In the genomic region with DNA sequence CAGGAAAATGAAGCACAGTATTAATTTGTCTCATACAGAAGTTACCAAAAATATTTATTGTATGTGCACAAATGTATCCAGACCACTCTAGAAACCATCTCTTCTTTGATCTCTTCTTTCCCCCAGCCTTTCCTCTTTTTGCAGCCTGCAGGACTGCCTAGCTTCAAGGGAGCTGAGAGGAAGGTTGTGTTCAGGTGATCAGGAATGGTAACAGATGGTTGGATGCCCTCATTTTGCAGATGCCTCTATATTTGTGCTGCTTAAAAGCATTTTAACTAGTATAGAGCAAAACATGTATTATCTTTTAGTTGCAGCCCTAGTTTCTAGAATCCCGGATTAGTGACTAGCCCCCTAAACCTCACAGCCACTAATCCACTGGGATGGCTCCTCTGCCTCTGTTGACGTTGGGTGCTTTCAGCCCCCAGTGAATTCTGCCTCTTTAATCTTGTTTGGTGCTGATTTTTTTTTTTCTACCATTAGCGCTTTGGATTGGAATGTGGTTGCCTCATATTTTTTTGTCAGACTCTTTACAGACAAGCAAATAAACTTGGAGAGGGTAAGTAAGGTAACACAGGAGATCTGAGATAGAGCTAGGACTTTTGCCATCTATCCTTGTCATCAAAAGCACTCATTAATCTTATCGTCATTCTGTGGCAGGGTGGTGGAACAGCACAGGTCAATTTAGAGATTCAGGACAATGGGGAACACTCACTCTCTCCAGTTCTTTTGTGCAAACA, we compare ENCODE assay signal across 3 cellular contexts.
A peak's percentile ranks its signal among the peaks of the same experiment; 100 is the strongest.
TF ChIP-seq lines count a peak whose summit lies in the region.

No MANE protein-coding gene starts in this region.

TF ChIP-seq in liver, 16 proteins besides CTCF, POLR2A, EP300 and RAD21:
- TF ChIP-seq ATF3 (IDR thresholded peaks at IDR 0.05) = no peak
- no peak for TF ChIP-seq YY1 (IDR thresholded peaks at IDR 0.05)
- TF ChIP-seq FOXA1 (IDR thresholded peaks at IDR 0.05) = no peak
- TF ChIP-seq, protein P1, sequence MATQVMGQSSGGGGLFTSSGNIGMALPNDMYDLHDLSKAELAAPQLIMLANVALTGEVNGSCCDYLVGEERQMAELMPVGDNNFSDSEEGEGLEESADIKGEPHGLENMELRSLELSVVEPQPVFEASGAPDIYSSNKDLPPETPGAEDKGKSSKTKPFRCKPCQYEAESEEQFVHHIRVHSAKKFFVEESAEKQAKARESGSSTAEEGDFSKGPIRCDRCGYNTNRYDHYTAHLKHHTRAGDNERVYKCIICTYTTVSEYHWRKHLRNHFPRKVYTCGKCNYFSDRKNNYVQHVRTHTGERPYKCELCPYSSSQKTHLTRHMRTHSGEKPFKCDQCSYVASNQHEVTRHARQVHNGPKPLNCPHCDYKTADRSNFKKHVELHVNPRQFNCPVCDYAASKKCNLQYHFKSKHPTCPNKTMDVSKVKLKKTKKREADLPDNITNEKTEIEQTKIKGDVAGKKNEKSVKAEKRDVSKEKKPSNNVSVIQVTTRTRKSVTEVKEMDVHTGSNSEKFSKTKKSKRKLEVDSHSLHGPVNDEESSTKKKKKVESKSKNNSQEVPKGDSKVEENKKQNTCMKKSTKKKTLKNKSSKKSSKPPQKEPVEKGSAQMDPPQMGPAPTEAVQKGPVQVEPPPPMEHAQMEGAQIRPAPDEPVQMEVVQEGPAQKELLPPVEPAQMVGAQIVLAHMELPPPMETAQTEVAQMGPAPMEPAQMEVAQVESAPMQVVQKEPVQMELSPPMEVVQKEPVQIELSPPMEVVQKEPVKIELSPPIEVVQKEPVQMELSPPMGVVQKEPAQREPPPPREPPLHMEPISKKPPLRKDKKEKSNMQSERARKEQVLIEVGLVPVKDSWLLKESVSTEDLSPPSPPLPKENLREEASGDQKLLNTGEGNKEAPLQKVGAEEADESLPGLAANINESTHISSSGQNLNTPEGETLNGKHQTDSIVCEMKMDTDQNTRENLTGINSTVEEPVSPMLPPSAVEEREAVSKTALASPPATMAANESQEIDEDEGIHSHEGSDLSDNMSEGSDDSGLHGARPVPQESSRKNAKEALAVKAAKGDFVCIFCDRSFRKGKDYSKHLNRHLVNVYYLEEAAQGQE (IDR thresholded peaks at IDR 0.05) = no peak
- TF ChIP-seq, protein P2, sequence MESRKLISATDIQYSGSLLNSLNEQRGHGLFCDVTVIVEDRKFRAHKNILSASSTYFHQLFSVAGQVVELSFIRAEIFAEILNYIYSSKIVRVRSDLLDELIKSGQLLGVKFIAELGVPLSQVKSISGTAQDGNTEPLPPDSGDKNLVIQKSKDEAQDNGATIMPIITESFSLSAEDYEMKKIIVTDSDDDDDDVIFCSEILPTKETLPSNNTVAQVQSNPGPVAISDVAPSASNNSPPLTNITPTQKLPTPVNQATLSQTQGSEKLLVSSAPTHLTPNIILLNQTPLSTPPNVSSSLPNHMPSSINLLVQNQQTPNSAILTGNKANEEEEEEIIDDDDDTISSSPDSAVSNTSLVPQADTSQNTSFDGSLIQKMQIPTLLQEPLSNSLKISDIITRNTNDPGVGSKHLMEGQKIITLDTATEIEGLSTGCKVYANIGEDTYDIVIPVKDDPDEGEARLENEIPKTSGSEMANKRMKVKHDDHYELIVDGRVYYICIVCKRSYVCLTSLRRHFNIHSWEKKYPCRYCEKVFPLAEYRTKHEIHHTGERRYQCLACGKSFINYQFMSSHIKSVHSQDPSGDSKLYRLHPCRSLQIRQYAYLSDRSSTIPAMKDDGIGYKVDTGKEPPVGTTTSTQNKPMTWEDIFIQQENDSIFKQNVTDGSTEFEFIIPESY (IDR thresholded peaks at IDR 0.05) = no peak
- TF ChIP-seq TAF1 (conservative IDR thresholded peaks at IDR 0.05) = no peak
- peak in 1 of 2 donors; percentile 23 for TF ChIP-seq JUND (IDR thresholded peaks at IDR 0.05)
- peak; percentile 10 to 49 for TF ChIP-seq RXRA (IDR thresholded peaks at IDR 0.05)
- TF ChIP-seq HNF4A (conservative IDR thresholded peaks at IDR 0.05) = peak in 1 of 2 donors; percentile 13
- TF ChIP-seq FOXA2 (IDR thresholded peaks at IDR 0.05) = no peak
- TF ChIP-seq GABPA (IDR thresholded peaks at IDR 0.05 in 1 of 2, conservative IDR thresholded peaks at IDR 0.05 in 1 of 2) = no peak

TF ChIP-seq in HepG2, 621 proteins besides CTCF, POLR2A, EP300 and RAD21 (continued from another document and continues in another):
- TF ChIP-seq HMGXB4 (CRISPR knock-in tag; IDR thresholded peaks at IDR 0.05; ENCODE audit: borderline replicate concordance in 1 of 2, low read depth in 1 of 2) (no peak), RBM22 (optimal IDR thresholded peaks at IDR 0.05; ENCODE audit: low read length) (no peak), ZNF44 (CRISPR knock-in tag; IDR thresholded peaks at IDR 0.05) (no peak)
- TF ChIP-seq, protein P2 (CRISPR knock-in tag; IDR thresholded peaks at IDR 0.05) = no peak
- TF ChIP-seq, protein P3, sequence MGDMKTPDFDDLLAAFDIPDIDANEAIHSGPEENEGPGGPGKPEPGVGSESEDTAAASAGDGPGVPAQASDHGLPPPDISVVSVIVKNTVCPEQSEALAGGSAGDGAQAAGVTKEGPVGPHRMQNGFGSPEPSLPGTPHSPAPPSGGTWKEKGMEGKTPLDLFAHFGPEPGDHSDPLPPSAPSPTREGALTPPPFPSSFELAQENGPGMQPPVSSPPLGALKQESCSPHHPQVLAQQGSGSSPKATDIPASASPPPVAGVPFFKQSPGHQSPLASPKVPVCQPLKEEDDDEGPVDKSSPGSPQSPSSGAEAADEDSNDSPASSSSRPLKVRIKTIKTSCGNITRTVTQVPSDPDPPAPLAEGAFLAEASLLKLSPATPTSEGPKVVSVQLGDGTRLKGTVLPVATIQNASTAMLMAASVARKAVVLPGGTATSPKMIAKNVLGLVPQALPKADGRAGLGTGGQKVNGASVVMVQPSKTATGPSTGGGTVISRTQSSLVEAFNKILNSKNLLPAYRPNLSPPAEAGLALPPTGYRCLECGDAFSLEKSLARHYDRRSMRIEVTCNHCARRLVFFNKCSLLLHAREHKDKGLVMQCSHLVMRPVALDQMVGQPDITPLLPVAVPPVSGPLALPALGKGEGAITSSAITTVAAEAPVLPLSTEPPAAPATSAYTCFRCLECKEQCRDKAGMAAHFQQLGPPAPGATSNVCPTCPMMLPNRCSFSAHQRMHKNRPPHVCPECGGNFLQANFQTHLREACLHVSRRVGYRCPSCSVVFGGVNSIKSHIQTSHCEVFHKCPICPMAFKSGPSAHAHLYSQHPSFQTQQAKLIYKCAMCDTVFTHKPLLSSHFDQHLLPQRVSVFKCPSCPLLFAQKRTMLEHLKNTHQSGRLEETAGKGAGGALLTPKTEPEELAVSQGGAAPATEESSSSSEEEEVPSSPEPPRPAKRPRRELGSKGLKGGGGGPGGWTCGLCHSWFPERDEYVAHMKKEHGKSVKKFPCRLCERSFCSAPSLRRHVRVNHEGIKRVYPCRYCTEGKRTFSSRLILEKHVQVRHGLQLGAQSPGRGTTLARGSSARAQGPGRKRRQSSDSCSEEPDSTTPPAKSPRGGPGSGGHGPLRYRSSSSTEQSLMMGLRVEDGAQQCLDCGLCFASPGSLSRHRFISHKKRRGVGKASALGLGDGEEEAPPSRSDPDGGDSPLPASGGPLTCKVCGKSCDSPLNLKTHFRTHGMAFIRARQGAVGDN (CRISPR knock-in tag; IDR thresholded peaks at IDR 0.05) = no peak

TF ChIP-seq in K562, 482 proteins besides CTCF, POLR2A, EP300 and RAD21 (continued from another document and continues in another):
- peak; percentile 26; the same call in 1 of the 2 replicates for TF ChIP-seq MBD2 (IDR thresholded peaks at IDR 0.05; ENCODE audit: borderline replicate concordance, low read depth)
- no peak for TF ChIP-seq ATF4 (CRISPR knock-in tag; IDR thresholded peaks at IDR 0.05)
- no peak for TF ChIP-seq FOXK1 (CRISPR knock-in tag; IDR thresholded peaks at IDR 0.05; ENCODE audit: borderline replicate concordance)
- TF ChIP-seq, protein P4, sequence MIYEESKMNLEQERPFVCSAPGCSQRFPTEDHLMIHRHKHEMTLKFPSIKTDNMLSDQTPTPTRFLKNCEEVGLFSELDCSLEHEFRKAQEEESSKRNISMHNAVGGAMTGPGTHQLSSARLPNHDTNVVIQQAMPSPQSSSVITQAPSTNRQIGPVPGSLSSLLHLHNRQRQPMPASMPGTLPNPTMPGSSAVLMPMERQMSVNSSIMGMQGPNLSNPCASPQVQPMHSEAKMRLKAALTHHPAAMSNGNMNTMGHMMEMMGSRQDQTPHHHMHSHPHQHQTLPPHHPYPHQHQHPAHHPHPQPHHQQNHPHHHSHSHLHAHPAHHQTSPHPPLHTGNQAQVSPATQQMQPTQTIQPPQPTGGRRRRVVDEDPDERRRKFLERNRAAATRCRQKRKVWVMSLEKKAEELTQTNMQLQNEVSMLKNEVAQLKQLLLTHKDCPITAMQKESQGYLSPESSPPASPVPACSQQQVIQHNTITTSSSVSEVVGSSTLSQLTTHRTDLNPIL (CRISPR knock-in tag; IDR thresholded peaks at IDR 0.05) = no peak
- no peak for TF ChIP-seq NEUROD1 (IDR thresholded peaks at IDR 0.05; ENCODE audit: borderline replicate concordance, low read depth, low read length, partially characterized antibody)
- TF ChIP-seq ZNF224 (CRISPR knock-in tag; IDR thresholded peaks at IDR 0.05) = no peak
- TF ChIP-seq CSDE1 (IDR thresholded peaks at IDR 0.05) = no peak
- TF ChIP-seq, protein P5, sequence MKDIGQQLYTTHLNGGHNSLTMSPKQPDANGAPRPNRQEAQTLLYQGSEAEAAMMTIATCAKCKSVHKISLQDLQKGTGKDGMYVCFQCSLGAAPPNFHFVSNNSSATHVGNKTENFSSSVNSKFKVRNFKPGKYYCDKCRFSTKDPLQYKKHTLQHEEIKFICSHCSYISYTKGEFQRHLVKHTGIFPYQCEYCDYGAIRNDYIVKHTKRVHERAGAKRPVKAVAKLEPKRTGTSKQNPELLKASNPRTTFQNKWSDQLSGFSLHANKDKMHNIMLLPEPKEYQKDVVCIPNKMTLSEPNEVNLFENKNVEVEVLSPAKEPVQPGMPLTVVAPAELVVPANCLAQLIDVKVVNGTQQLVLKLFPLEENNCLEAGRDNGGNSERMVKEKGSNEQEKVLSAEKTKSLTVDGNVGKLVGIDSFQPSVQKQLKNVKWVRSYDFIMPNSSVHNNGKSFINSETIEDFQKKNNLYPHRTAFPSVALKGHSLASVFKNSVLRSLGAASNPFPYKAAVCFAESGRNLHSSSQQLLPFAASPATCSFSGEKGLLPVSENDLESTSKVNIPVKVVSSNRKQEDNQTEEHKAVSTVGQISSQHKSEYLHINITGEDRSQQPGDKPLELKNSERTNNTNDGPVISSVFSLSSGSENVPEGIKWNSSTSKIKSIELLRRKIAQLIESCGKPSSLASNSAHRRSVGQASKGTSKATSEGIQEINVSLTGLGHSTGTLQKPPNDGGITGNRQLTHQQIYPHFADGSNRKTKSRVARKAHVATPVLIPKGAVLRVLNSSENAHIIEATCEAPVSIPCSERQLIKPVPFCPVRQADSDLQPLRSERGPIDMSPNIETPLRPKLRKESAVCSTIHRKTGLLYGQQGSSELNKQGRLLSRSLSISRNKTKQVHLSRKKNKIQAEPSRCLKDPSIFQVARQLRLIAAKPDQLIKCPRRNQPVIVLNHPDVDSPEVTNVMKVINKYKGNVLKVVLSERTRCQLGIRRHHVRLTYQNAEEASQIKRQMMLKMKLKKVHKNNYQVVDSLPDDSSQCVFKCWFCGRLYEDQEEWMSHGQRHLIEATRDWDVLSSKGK (CRISPR knock-in tag; IDR thresholded peaks at IDR 0.05) = no peak
- no peak for TF ChIP-seq FOXP1 (CRISPR knock-in tag; IDR thresholded peaks at IDR 0.05)
- no peak for TF ChIP-seq SLC30A9 (CRISPR knock-in tag; IDR thresholded peaks at IDR 0.05)
- TF ChIP-seq RBM17 (IDR thresholded peaks at IDR 0.05; ENCODE audit: borderline replicate concordance, low read depth, low read length) = no peak
- 0 out of 2 replicates have a peak, but pooled peaks have one; percentile 37 for TF ChIP-seq NBN (IDR thresholded peaks at IDR 0.05; ENCODE audit: low read depth)
- no peak for TF ChIP-seq SETDB1 (IDR thresholded peaks at IDR 0.05; ENCODE audit: low read length)
- peak; percentile 55; the same call in 1 of the 2 replicates for TF ChIP-seq CBFA2T3 (IDR thresholded peaks at IDR 0.05)
- no peak for TF ChIP-seq ZFP30 (CRISPR knock-in tag; IDR thresholded peaks at IDR 0.05; ENCODE audit: borderline replicate concordance)
- TF ChIP-seq ZNF133 (CRISPR knock-in tag; IDR thresholded peaks at IDR 0.05) = no peak
- peak; percentile 83 for TF ChIP-seq SMARCA4 (IDR thresholded peaks at IDR 0.05)
- TF ChIP-seq NFATC3 (IDR thresholded peaks at IDR 0.05) = 0 out of 2 replicates have a peak, but pooled peaks have one; percentile 31
- peak; percentile 22; the same call in 1 of the 2 replicates for TF ChIP-seq ESRRA (IDR thresholded peaks at IDR 0.05; ENCODE audit: borderline replicate concordance, low read depth)
- no peak for TF ChIP-seq ZNF431 (CRISPR knock-in tag; IDR thresholded peaks at IDR 0.05)
- no peak for TF ChIP-seq TCF7L2 (IDR thresholded peaks at IDR 0.05; ENCODE audit: low read depth, low read length)
- no peak; the same call in 1 of the 2 replicates for TF ChIP-seq GATAD2B (IDR thresholded peaks at IDR 0.05; ENCODE audit: borderline replicate concordance)
- peak; percentile 78 for TF ChIP-seq DPF2 (IDR thresholded peaks at IDR 0.05)
- peak; percentile 57 for TF ChIP-seq CCNT2 (IDR thresholded peaks at IDR 0.05; ENCODE audit: borderline replicate concordance, extremely low read depth, insufficient read length, low read depth, low read length)
- TF ChIP-seq ZNF766 (CRISPR knock-in tag; conservative IDR thresholded peaks at IDR 0.05) = no peak
- peak; percentile 99 for TF ChIP-seq MEIS2 (IDR thresholded peaks at IDR 0.05; ENCODE audit: partially characterized antibody)
- TF ChIP-seq TAL1 (IDR thresholded peaks at IDR 0.05) = peak; percentile 53
- no peak for TF ChIP-seq TCF15 (CRISPR knock-in tag; IDR thresholded peaks at IDR 0.05)
- TF ChIP-seq NFYB (IDR thresholded peaks at IDR 0.05; ENCODE audit: extremely low read depth, insufficient read length) = no peak
